Comparison of ENCODE assay signal across 8 cellular contexts in the genomic region with DNA sequence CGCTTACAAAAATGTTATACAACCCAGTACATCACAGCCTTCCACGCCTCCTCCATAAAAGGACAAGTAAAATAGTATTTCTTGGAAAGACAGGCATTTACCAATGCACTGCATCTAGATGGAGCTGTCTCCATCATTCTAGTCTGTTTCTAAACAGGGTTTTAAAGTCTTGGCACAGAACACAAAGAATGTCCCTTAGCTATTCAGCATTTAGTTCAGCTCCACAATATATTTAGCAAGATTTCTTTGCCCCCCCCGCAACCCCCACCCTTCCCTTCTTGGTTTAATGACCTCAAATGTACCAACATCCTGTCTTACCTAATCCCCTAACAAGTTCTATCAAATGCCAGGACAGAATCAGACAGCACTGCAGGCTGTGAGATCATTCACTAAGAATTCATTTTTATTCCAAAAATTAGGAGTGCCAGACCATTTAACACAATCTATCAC.
A peak's percentile ranks its signal among the peaks of the same experiment; 100 is the strongest.
DNase-seq lines count a peak whose midpoint lies in the region; ATAC-seq and TF ChIP-seq lines count a peak whose summit lies in the region.

No MANE protein-coding gene starts in this region.

- intact Hi-C loops in tibial artery (cut with DNase I; ENCODE audit: low total_unique reads): loop anchor here (5.0 to 10.0 kb wide), 3 partner anchors 199 to 377 kb away; a partner anchor contains a TSS

- POLR2A ChIA-PET in activated CD4-positive, alpha-beta memory T cell treated with anti-CD3 and anti-CD28 coated beads, Interleukin-2, amount 10 ng/mL, durations not matched to agents 7 days and 5 days (lab: Charles Lee): interaction anchor here (0.6 to 1.2 kb wide), 2 partner anchors 14 to 49 kb away, joined by 3 to 5 read pairs; no protein-coding TSS in a partner anchor

- H3K9me3 ChIP-seq in tibial artery: no peaks in the 10 kb centered on the region

- peak; percentile 72 for ATAC-seq in left lobe of liver
- ATAC-seq in GM18519 (IDR thresholded peaks at IDR 0.05; ENCODE audit: low FRiP score, unreplicated experiment): no peak

- H3K4me3 ChIP-seq in tibial artery: no peak overlapping the region

- H3K9me3 Mint-ChIP-seq in activated CD4-positive, alpha-beta memory T cell treated with anti-CD3 and anti-CD28 coated beads, Interleukin-2, amount 10 ng/mL, durations not matched to agents 7 days and 5 days: peaks cover 5% of the 10 kb centered on the region

- H3K4me1 ChIP-seq in tibial artery: peaks cover 0 to 53% (median 27%) of the 10 kb centered on the region in 4 donors

- H3K36me3 Mint-ChIP-seq in activated CD4-positive, alpha-beta memory T cell treated with anti-CD3 and anti-CD28 coated beads, Interleukin-2, amount 10 ng/mL, durations not matched to agents 7 days and 5 days (ENCODE audit: low read depth): peaks cover 11% of the 10 kb centered on the region

- DNase-seq in A172 (ENCODE audit: low spot score) (peak; percentile 80), HS-5 (ENCODE audit: low read depth) (peak; percentile 91), amniotic stem cell (lab: John Stamatoyannopoulos, UW) (peak; percentile 6), left lobe of liver (ENCODE audit: low spot score) (no peak), tibial artery (peak; percentile 91 to 95)
- DNase-seq in activated CD4-positive, alpha-beta memory T cell treated with anti-CD3 and anti-CD28 coated beads, Interleukin-2, amount 10 ng/mL, durations not matched to agents 7 days and 5 days: no peak
- DNase-seq in stimulated activated CD8-positive, alpha-beta memory T cell treated with anti-CD3 and anti-CD28 coated beads, Interleukin-4, amount 100 ng/mL, for 48 hours: no peak

- CTCF ChIA-PET in activated CD4-positive, alpha-beta memory T cell treated with anti-CD3 and anti-CD28 coated beads, Interleukin-2, amount 10 ng/mL, durations not matched to agents 7 days and 5 days (lab: Charles Lee): interaction anchor here (1.3 kb wide), 1 partner anchor 12 kb away, joined by 5 read pairs; no protein-coding TSS in a partner anchor

- TF ChIP-seq CTCF in tibial artery (IDR thresholded peaks at IDR 0.05): peak; percentile 43 to 52

- H3K27ac Mint-ChIP-seq in activated CD4-positive, alpha-beta memory T cell treated with anti-CD3 and anti-CD28 coated beads, Interleukin-2, amount 10 ng/mL, durations not matched to agents 7 days and 5 days: no peak overlapping the region

- H3K4me1 Mint-ChIP-seq in activated CD4-positive, alpha-beta memory T cell treated with anti-CD3 and anti-CD28 coated beads, Interleukin-2, amount 10 ng/mL, durations not matched to agents 7 days and 5 days: peaks cover 41% of the 10 kb centered on the region

- H3K4me3 Mint-ChIP-seq in activated CD4-positive, alpha-beta memory T cell treated with anti-CD3 and anti-CD28 coated beads, Interleukin-2, amount 10 ng/mL, durations not matched to agents 7 days and 5 days: no peak overlapping the region

- peak overlapping the region; percentile 70 to 83 for H3K27ac ChIP-seq in tibial artery

- peaks cover 37% of the 10 kb centered on the region for H3K27me3 Mint-ChIP-seq in activated CD4-positive, alpha-beta memory T cell treated with anti-CD3 and anti-CD28 coated beads, Interleukin-2, amount 10 ng/mL, durations not matched to agents 7 days and 5 days

- no peaks in the 10 kb centered on the region for H3K27me3 ChIP-seq in tibial artery

- no peaks in the 10 kb centered on the region for H3K36me3 ChIP-seq in tibial artery

Comparison
In these comparisons a context has a peak if more than half of its experiments do, and no peak if none do; other contexts are left out.
1. DNase-seq: peak in A172 (single experiment), HS-5 (single experiment), amniotic stem cell (single experiment) and tibial artery (2 of 2); none in left lobe of liver (single experiment), activated CD4-positive, alpha-beta memory T cell treated with anti-CD3 and anti-CD28 coated beads, Interleukin-2, amount 10 ng/mL, durations not matched to agents 7 days and 5 days (single experiment) and stimulated activated CD8-positive, alpha-beta memory T cell treated with anti-CD3 and anti-CD28 coated beads, Interleukin-4, amount 100 ng/mL, for 48 hours (single experiment).